In genomic region chr15:59208850-59209249, GRCh38 we compare ENCODE assay signal across 37 cellular contexts. TPM values are rescaled to one million over a fixed set of nuclear protein-coding genes. Genes with fewer than 3 reads are reported as not detected.
DNase-seq lines count a peak whose midpoint lies in the region; ATAC-seq, FAIRE-seq and TF ChIP-seq lines count a peak whose summit lies in the region.
"Had no signal": no experiment of that assay in that cellular context is flagged by ENCODE, and none has a peak within 500 bp of the region (broad histone marks: within the 10 kb centered on the region; RNA-seq: fewer than 3 reads in every experiment).

No MANE protein-coding gene starts in this region.

- H3K36me3 ChIP-seq in PC-9 (ENCODE audit: low read depth): peaks cover 36% of the 10 kb centered on the region
- H3K36me3 ChIP-seq in uterus: no peaks in the 10 kb centered on the region

- H4K20me1 ChIP-seq in PC-9 (ENCODE audit: insufficient read depth): no peaks in the 10 kb centered on the region

- no peak overlapping the region for H2AFZ ChIP-seq in PC-9

- no peaks in the 10 kb centered on the region for H3K79me2 ChIP-seq in PC-9 (ENCODE audit: low read depth)

- no peaks in the 10 kb centered on the region for H3K4me1 Mint-ChIP-seq in CD14-positive monocyte
- H3K4me1 Mint-ChIP-seq: nephron had no signal

- no TSS peak for BruUV-seq in PC-9 (replicated peaks; lab: Mats Ljungman, UMichigan)

- no peaks in the 10 kb centered on the region for H3K27me3 Mint-ChIP-seq in CD14-positive monocyte (ENCODE audit: low read depth in 3 of 3)
- H3K27me3 Mint-ChIP-seq: activated naive CD8-positive, alpha-beta T cell; IgD-negative memory B cell had no signal

- H3K4me2 ChIP-seq in PC-9: no peak overlapping the region

- DNase-seq in ELF-1 (ENCODE audit: low read depth, low spot score): peak; percentile 11
- DNase-seq in PC-9: peak in 1 of 2 experiments; percentile 50
- DNase-seq in fibroblast of the aortic adventitia (ENCODE audit: low read depth): peak; percentile 43
- DNase-seq in uterus: no peak
- no peak for DNase-seq in amygdala (lab: John Stamatoyannopoulos, UW)
- no peak for DNase-seq in H54 (ENCODE audit: insufficient read length, low spot score)
- no peak for DNase-seq in CD14-positive monocyte (ENCODE audit: low spot score)
- DNase-seq: activated CD4-positive, alpha-beta T cell treated with anti-CD3 and anti-CD28 coated beads for 48 hours; activated effector memory CD4-positive, alpha-beta T cell treated with Interleukin-2 at 50 U/mL for 16 hours; activated T-cell treated with anti-CD3 and anti-CD28 coated beads, Interleukin-2, amount 50 U/mL, for 1 hour; caudate nucleus; DMS79 treated with DMSO at 0.1 percent for 48 hours; effector memory CD8-positive, alpha-beta T cell; erythroblast; foreskin keratinocyte; head of caudate nucleus; mucosa of descending colon; NCI-H1436 treated with DMSO at 0.1 percent for 48 hours; NCI-H2081 treated with DMSO at 0.1 percent for 48 hours; NCI-H226; NCI-H526 treated with DMSO at 0.1 percent for 48 hours; SHP77 treated with DMSO at 0.1 percent for 48 hours; stimulated activated CD4-positive, alpha-beta T cell treated with anti-CD3 and anti-CD28 coated beads, Interleukin-15, amount 100 ng/mL, for 24 hours; stimulated activated CD4-positive, alpha-beta T cell treated with anti-CD3 and anti-CD28 coated beads, Interleukin-4, amount 100 ng/mL, for 4 hours; T-helper 9 cell had no signal

- POLR2A ChIA-PET in PC-9 (lab: Charles Lee; ENCODE audit: unreplicated experiment): no interaction called here

- no peak overlapping the region for H3K27ac Mint-ChIP-seq in CD14-positive monocyte
- H3K27ac Mint-ChIP-seq: activated naive CD8-positive, alpha-beta T cell; effector memory CD8-positive, alpha-beta T cell; IgD-negative memory B cell had no signal

- H3K4me3 Mint-ChIP-seq in CD14-positive monocyte: no peak overlapping the region
- H3K4me3 Mint-ChIP-seq: activated naive CD8-positive, alpha-beta T cell; effector memory CD8-positive, alpha-beta T cell; IgD-negative memory B cell; nephron had no signal

- no peak for ATAC-seq in GM19467 (IDR thresholded peaks at IDR 0.05; ENCODE audit: unreplicated experiment)
- ATAC-seq: effector memory CD8-positive, alpha-beta T cell; foreskin keratinocyte; mucosa of descending colon; Panc1 had no signal

- no peaks in the 10 kb centered on the region for H3K9me3 ChIP-seq in PC-9 (ENCODE audit: insufficient read depth, low read depth)
- H3K9me3 ChIP-seq in uterus: no peaks in the 10 kb centered on the region
- H3K9me3 ChIP-seq: mucosa of descending colon, tibial nerve had no signal

- H3K4me1 ChIP-seq in PC-9 (replicated peaks; ENCODE audit: insufficient read depth) (no peaks in the 10 kb centered on the region), uterus (no peaks in the 10 kb centered on the region)
- H3K4me1 ChIP-seq: foreskin keratinocyte, tibial nerve had no signal

- peak overlapping the region; percentile 0; the same call in 1 of the 2 replicates for H3K27ac ChIP-seq in PC-9
- H3K27ac ChIP-seq in uterus: peak overlapping the region; percentile 20 to 22
- H3K27ac ChIP-seq: coronary artery, foreskin keratinocyte had no signal

- TF ChIP-seq CTCF in PC-9 (conservative IDR thresholded peaks at IDR 0.05) (no peak), fibroblast of the aortic adventitia (IDR thresholded peaks at IDR 0.05; ENCODE audit: insufficient read depth, low read length) (no peak), uterus (IDR thresholded peaks at IDR 0.05) (peak in 1 of 4 experiments; percentile 18), CD14-positive monocyte (IDR thresholded peaks at IDR 0.05) (no peak)

- peaks cover 0 to 4% (median 0%) of the 10 kb centered on the region in 7 donors for H3K9me3 Mint-ChIP-seq in CD14-positive monocyte
- H3K9me3 Mint-ChIP-seq: effector memory CD8-positive, alpha-beta T cell; IgD-negative memory B cell; nephron had no signal

- H3K27me3 ChIP-seq in PC-9 (ENCODE audit: insufficient read depth, low read depth): no peaks in the 10 kb centered on the region
- no peaks in the 10 kb centered on the region for H3K27me3 ChIP-seq in uterus
- H3K27me3 ChIP-seq: foreskin keratinocyte, tibial nerve had no signal

- no peaks in the 10 kb centered on the region for H3K9me2 ChIP-seq in PC-9 (ENCODE audit: insufficient read depth)

- no peak for FAIRE-seq in H54 (lab: Jason Lieb, UNC)

- TF ChIP-seq POLR2A in uterus (IDR thresholded peaks at IDR 0.05): no peak
- TF ChIP-seq POLR2A in H54 (IDR thresholded peaks at IDR 0.05; ENCODE audit: low read depth, low read length): no peak

- intact Hi-C loops in PC-9 (cut with micrococcal nuclease; ENCODE audit: unreplicated experiment): no loop called here
- intact Hi-C loops in uterus (cut with DNase I; ENCODE audit: low total_unique reads): no loop called here
- intact Hi-C loops in CD14-positive monocyte (cut with micrococcal nuclease): no loop called here

- H3K36me3 Mint-ChIP-seq in CD14-positive monocyte: peaks cover 59 to 87% of the 10 kb centered on the region in 2 donors

- CTCF ChIA-PET in PC-9 (lab: Charles Lee): no interaction called here

- no peaks in the 10 kb centered on the region for H3F3A ChIP-seq in PC-9 (ENCODE audit: insufficient read depth, low read depth)

- H3K4me3 ChIP-seq in PC-9 (no peak overlapping the region), fibroblast of the aortic adventitia (ENCODE audit: low read depth, low read length) (no peak overlapping the region), uterus (no peak overlapping the region)
- H3K4me3 ChIP-seq: coronary artery, mucosa of descending colon, tibial nerve had no signal

RNA-seq across cellular contexts. Expression of gene LDHAL6B, which starts 2.2 kb away (rescaled TPM):
- total RNA-seq in PC-9 (2021) (not detected in 2 replicates), fibroblast of the aortic adventitia (ENCODE audit: low replicate concordance) (not detected in 2 replicates), uterus (not detected)
- polyA plus RNA-seq in CD14-positive monocyte: not detected
- total RNA-seq: activated CD8-positive, alpha-beta memory T cell treated with anti-CD3 and anti-CD28 coated beads for 36 hours; foreskin keratinocyte; HT-29; lower leg skin; mucosa of descending colon; osteocyte; tibial nerve had no signal
- polyA plus RNA-seq: AG04450, foreskin keratinocyte, IgD-negative memory B cell had no signal

Comparison
In these comparisons a context has a peak if more than half of its experiments do, and no peak if none do; other contexts are left out.
1. DNase-seq: peak in ELF-1 (single experiment) and fibroblast of the aortic adventitia (single experiment); none in uterus (0 of 2), amygdala (0 of 56), H54 (single experiment) and CD14-positive monocyte (single experiment).